Comparison of ENCODE assay signal across 10 cellular contexts in genomic region chr1:2212542-2213491, GRCh38. TPM values are rescaled to one million over a fixed set of nuclear protein-coding genes. Genes with fewer than 3 reads are reported as not detected.
DNase-seq lines count a peak whose midpoint lies in the region; ATAC-seq and TF ChIP-seq lines count a peak whose summit lies in the region.
"Had no signal": no experiment of that assay in that cellular context is flagged by ENCODE, and none has a peak within 500 bp of the region (broad histone marks: within the 10 kb centered on the region; RNA-seq: fewer than 3 reads in every experiment).

No MANE protein-coding gene starts in this region.

- ATAC-seq in sciatic nerve (peak; percentile 57), HG03175 (IDR thresholded peaks at IDR 0.05; ENCODE audit: unreplicated experiment) (no peak)

- intact Hi-C loops in sciatic nerve (cut with DNase I): no loop called here

- TF ChIP-seq CTCF in C4-2B (conservative IDR thresholded peaks at IDR 0.05) (no peak), chondrocyte (IDR thresholded peaks at IDR 0.05) (peak; percentile 63)

- H3K27me3 Mint-ChIP-seq in chondrocyte (ENCODE audit: low read depth): no peaks in the 10 kb centered on the region
- H3K27me3 Mint-ChIP-seq: stimulated activated naive CD8-positive, alpha-beta T cell treated with anti-CD3 and anti-CD28 coated beads, Interleukin-15, Interleukin-2, amounts not matched to agents 100 ng/mL and 50 ng/mL, for 24 hours had no signal

- H3K4me3 Mint-ChIP-seq in chondrocyte (ENCODE audit: unreplicated experiment): peak overlapping the region; percentile 38
- H3K4me3 Mint-ChIP-seq: stimulated activated naive CD8-positive, alpha-beta T cell treated with anti-CD3 and anti-CD28 coated beads, Interleukin-15, Interleukin-2, amounts not matched to agents 100 ng/mL and 50 ng/mL, for 24 hours had no signal

- peaks cover 36% of the 10 kb centered on the region for H3K4me1 Mint-ChIP-seq in chondrocyte (ENCODE audit: low read depth)

- H3K27ac Mint-ChIP-seq in chondrocyte (ENCODE audit: unreplicated experiment): peak overlapping the region; percentile 94
- H3K27ac Mint-ChIP-seq: stimulated activated naive CD8-positive, alpha-beta T cell treated with anti-CD3 and anti-CD28 coated beads, Interleukin-15, Interleukin-2, amounts not matched to agents 100 ng/mL and 50 ng/mL, for 24 hours had no signal

- peak overlapping the region; percentile 34 for H3K27ac ChIP-seq in C4-2B
- H3K27ac ChIP-seq: KMS-11 had no signal

- DNase-seq in HS-5 (ENCODE audit: low read depth) (peak; percentile 86), T1000 (lab: John Stamatoyannopoulos, UW) (peak; percentile 91), chondrocyte (ENCODE audit: low spot score) (no peak), iPS-NIHi7 (ENCODE audit: extremely low spot score) (peak; percentile 85), sciatic nerve (ENCODE audit: low spot score) (peak; percentile 95), NCI-H1092 treated with DMSO at 0.1 percent for 48 hours (lab: John Stamatoyannopoulos, UW) (no peak)

- no peaks in the 10 kb centered on the region for H3K9me3 Mint-ChIP-seq in chondrocyte (ENCODE audit: low read depth)
- H3K9me3 Mint-ChIP-seq: stimulated activated naive CD8-positive, alpha-beta T cell treated with anti-CD3 and anti-CD28 coated beads, Interleukin-15, Interleukin-2, amounts not matched to agents 100 ng/mL and 50 ng/mL, for 24 hours had no signal

- H3K36me3 Mint-ChIP-seq in chondrocyte (ENCODE audit: low read depth): no peaks in the 10 kb centered on the region

RNA-seq across cellular contexts. Expression of gene SKI, which starts 15.3 kb away (rescaled TPM):
- total RNA-seq in chondrocyte (112 to 135 TPM (median 116 TPM) in 3 replicates), sciatic nerve (108 TPM)

RNA-seq across cellular contexts. Expression of gene FAAP20, which starts 18.2 kb away (rescaled TPM):
- 48.4 to 76.1 TPM (median 69.2 TPM) in 3 replicates for total RNA-seq in chondrocyte
- total RNA-seq in sciatic nerve: 43.0 TPM

Comparison
In these comparisons a context has a peak if more than half of its experiments do, and no peak if none do; other contexts are left out.
1. DNase-seq: peak in HS-5 (single experiment), T1000 (single experiment), iPS-NIHi7 (single experiment) and sciatic nerve (single experiment); none in chondrocyte (single experiment) and NCI-H1092 treated with DMSO at 0.1 percent for 48 hours (single experiment).